Comparison of ENCODE assay signal across 8 cellular contexts in the genomic region with DNA sequence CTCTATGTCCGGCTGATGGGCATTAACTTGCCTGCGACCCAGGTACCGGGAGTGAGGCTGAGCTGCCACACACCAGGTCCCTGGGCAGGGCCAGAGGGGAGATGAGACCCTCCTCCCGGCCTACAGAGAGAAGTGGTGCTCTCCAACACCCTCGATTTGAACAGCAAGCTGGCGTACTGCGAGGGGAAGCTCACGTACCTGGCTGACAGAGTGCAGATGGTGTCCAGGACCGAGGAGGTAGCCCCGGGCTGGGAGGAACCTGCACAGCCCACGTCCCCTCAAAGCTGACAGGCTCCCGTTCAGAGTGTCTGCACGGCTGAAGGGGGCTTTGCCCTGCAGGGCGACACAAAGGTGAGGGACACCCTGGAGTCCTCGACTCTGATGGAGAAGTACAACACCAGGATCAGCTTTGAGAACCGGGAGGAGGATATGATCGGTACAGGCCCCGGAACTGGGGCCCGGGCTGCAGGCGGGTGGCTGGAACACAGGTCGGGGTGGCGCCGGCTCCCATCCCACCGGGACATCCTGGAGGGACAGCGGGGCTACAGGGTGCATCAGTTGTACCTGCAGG. TPM values are rescaled to one million over a fixed set of nuclear protein-coding genes. Genes with fewer than 3 reads are reported as not detected.
DNase-seq lines count a peak whose midpoint lies in the region; ATAC-seq and TF ChIP-seq lines count a peak whose summit lies in the region.

No MANE protein-coding gene starts in this region.

- H3K27me3 Mint-ChIP-seq in dendritic cell treated with granulocyte-macrophage colony-stimulating factor and Interleukin-4, amounts not matched to agents 40 ng/mL and 50 ng/mL, for 4 days, result peaks cover 18% of the 10 kb centered on the region
- peaks cover 0 to 8% (median 0%) of the 10 kb centered on the region in 5 donors for H3K27me3 Mint-ChIP-seq in naive thymus-derived CD4-positive, alpha-beta T cell

- H3K4me3 ChIP-seq in AG04449 (ENCODE audit: low read depth, low read length), result peak overlapping the region; percentile 78
- H3K4me3 ChIP-seq in naive thymus-derived CD4-positive, alpha-beta T cell (ENCODE audit: low read length), result peak overlapping the region; percentile 69

- no peaks in the 10 kb centered on the region for H3K9me3 ChIP-seq in KOPT-K1 (ENCODE audit: insufficient read depth, low read length, poor library complexity, severe bottlenecking)
- no peaks in the 10 kb centered on the region for H3K9me3 ChIP-seq in naive thymus-derived CD4-positive, alpha-beta T cell (ENCODE audit: control insufficient read depth in 2 of 3, low read length in 3 of 3)

- H3K36me3 ChIP-seq in KOPT-K1 (ENCODE audit: insufficient read depth, low read length), result peaks cover 21% of the 10 kb centered on the region; the same call in 1 of the 2 replicates
- peaks cover 0 to 7% (median 0%) of the 10 kb centered on the region in 3 experiments for H3K36me3 ChIP-seq in naive thymus-derived CD4-positive, alpha-beta T cell (ENCODE audit: control insufficient read depth in 2 of 3, insufficient read depth in 3 of 3, low read length in 3 of 3)

- ATAC-seq in naive thymus-derived CD4-positive, alpha-beta T cell, result no peak
- ATAC-seq in HG02938 (IDR thresholded peaks at IDR 0.05; ENCODE audit: unreplicated experiment) (no peak), GM19455 (IDR thresholded peaks at IDR 0.05; ENCODE audit: unreplicated experiment) (no peak)

- peak overlapping the region; percentile 84 for H3K27ac Mint-ChIP-seq in dendritic cell treated with granulocyte-macrophage colony-stimulating factor and Interleukin-4, amounts not matched to agents 40 ng/mL and 50 ng/mL, for 4 days
- peak overlapping the region; percentile 76 to 94 (median 85) for H3K27ac Mint-ChIP-seq in naive thymus-derived CD4-positive, alpha-beta T cell

- peaks cover 20 to 32% of the 10 kb centered on the region in 2 donors for H3K4me1 ChIP-seq in naive thymus-derived CD4-positive, alpha-beta T cell (ENCODE audit: control insufficient read depth in 2 of 2, insufficient read depth in 2 of 2, low read length in 2 of 2)

- CTCF ChIA-PET in AG04449 (lab: Yijun Ruan, JAX), result interaction anchor here (1.2 to 7.1 kb wide), 7 partner anchors 14 to 240 kb away, joined by 3 to 69 read pairs (median 5); a partner anchor contains a TSS
- CTCF ChIA-PET in naive thymus-derived CD4-positive, alpha-beta T cell (lab: Charles Lee), result interaction anchor here (0.7 to 1.7 kb wide), 4 partner anchors 10 to 242 kb away, joined by 3 to 9 read pairs (median 4); no protein-coding TSS in a partner anchor

- H3K4me3 Mint-ChIP-seq in dendritic cell treated with granulocyte-macrophage colony-stimulating factor and Interleukin-4, amounts not matched to agents 40 ng/mL and 50 ng/mL, for 4 days, result peak overlapping the region; percentile 86
- peak overlapping the region; percentile 78 to 92 (median 90) for H3K4me3 Mint-ChIP-seq in naive thymus-derived CD4-positive, alpha-beta T cell

- POLR2A ChIA-PET in AG04449 (lab: Yijun Ruan, JAX), result interaction anchor here (0.8 to 1.4 kb wide), 2 partner anchors 19 to 42 kb away, joined by 3 read pairs; no protein-coding TSS in a partner anchor
- POLR2A ChIA-PET in naive thymus-derived CD4-positive, alpha-beta T cell (lab: Charles Lee), result interaction anchor here (0.7 to 4.7 kb wide), 10 partner anchors 8 to 394 kb away, joined by 3 to 38 read pairs (median 3); a partner anchor contains a TSS

- H3K9me3 Mint-ChIP-seq in dendritic cell treated with granulocyte-macrophage colony-stimulating factor and Interleukin-4, amounts not matched to agents 40 ng/mL and 50 ng/mL, for 4 days, result no peaks in the 10 kb centered on the region
- H3K9me3 Mint-ChIP-seq in naive thymus-derived CD4-positive, alpha-beta T cell, result no peaks in the 10 kb centered on the region

- H3K36me3 Mint-ChIP-seq in dendritic cell treated with granulocyte-macrophage colony-stimulating factor and Interleukin-4, amounts not matched to agents 40 ng/mL and 50 ng/mL, for 4 days (ENCODE audit: low read depth), result peaks cover 62% of the 10 kb centered on the region
- peaks cover 0 to 10% (median 3%) of the 10 kb centered on the region in 5 donors for H3K36me3 Mint-ChIP-seq in naive thymus-derived CD4-positive, alpha-beta T cell

- DNase-seq in AG04449 (ENCODE audit: low read depth, low spot score) (no peak), NCI-H526 (lab: John Stamatoyannopoulos, UW) (no peak), NCI-H2081 (lab: John Stamatoyannopoulos, UW) (no peak)
- peak in 1 of 9 donors; percentile 24 for DNase-seq in naive thymus-derived CD4-positive, alpha-beta T cell

- H3K27ac ChIP-seq in KOPT-K1 (ENCODE audit: low read depth, low read length, poor library complexity, severe bottlenecking), result peak overlapping the region; percentile 84
- H3K27ac ChIP-seq in naive thymus-derived CD4-positive, alpha-beta T cell (ENCODE audit: low read depth, low read length), result peak overlapping the region; percentile 94

- peaks cover 39% of the 10 kb centered on the region for H3K4me1 Mint-ChIP-seq in dendritic cell treated with granulocyte-macrophage colony-stimulating factor and Interleukin-4, amounts not matched to agents 40 ng/mL and 50 ng/mL, for 4 days (ENCODE audit: low read depth)
- peaks cover 21 to 46% (median 28%) of the 10 kb centered on the region in 7 donors for H3K4me1 Mint-ChIP-seq in naive thymus-derived CD4-positive, alpha-beta T cell

- intact Hi-C loops in dendritic cell treated with granulocyte-macrophage colony-stimulating factor and Interleukin-4, amounts not matched to agents 40 ng/mL and 50 ng/mL, for 4 days (cut with micrococcal nuclease), result loop anchor here (2.0 kb wide), 1 partner anchor 42 kb away; a partner anchor contains a TSS
- intact Hi-C loops in naive thymus-derived CD4-positive, alpha-beta T cell (cut with micrococcal nuclease), result loop anchor here (1.0 to 5.0 kb wide), 6 partner anchors 7 to 138 kb away; a partner anchor contains a TSS

- no peaks in the 10 kb centered on the region for H3K27me3 ChIP-seq in naive thymus-derived CD4-positive, alpha-beta T cell (ENCODE audit: control insufficient read depth in 2 of 2, insufficient read depth in 2 of 2, low read length in 2 of 2)

- TF ChIP-seq CTCF in AG04449 (IDR thresholded peaks at IDR 0.05; ENCODE audit: insufficient read depth, low read length, missing control alignments), result no peak

RNA-seq across cellular contexts. Expression of a gene that starts 1.0 kb away (rescaled TPM):
- 100 to 1,000 TPM in 1 of 5 experiments, 10 to 100 TPM in 4; 59.6 to 100 (median 60.9) TPM for total RNA-seq in naive thymus-derived CD4-positive, alpha-beta T cell
- polyA plus RNA-seq in naive thymus-derived CD4-positive, alpha-beta T cell, result 10 to 100 TPM in 1 of 2 donors, 1 to 10 TPM in 1; 9.4 to 17.4 TPM

RNA-seq across cellular contexts. Expression of a gene that starts 10.6 kb away (rescaled TPM):
- 1 to 10 TPM in 4 of 5 experiments, under 1 TPM in 1; 0.36 to 6.6 (median 3.0) TPM for total RNA-seq in naive thymus-derived CD4-positive, alpha-beta T cell
- under 1 TPM; 0.35 to 0.62 TPM for polyA plus RNA-seq in naive thymus-derived CD4-positive, alpha-beta T cell

RNA-seq across cellular contexts. Expression of a gene that starts 15.6 kb away (rescaled TPM):
- total RNA-seq in naive thymus-derived CD4-positive, alpha-beta T cell, result 10 to 100 TPM; 27.2 to 54.9 (median 36.2) TPM
- polyA plus RNA-seq in naive thymus-derived CD4-positive, alpha-beta T cell, result 10 to 100 TPM; 28.2 to 30.6 TPM

RNA-seq across cellular contexts. Expression of a gene that starts 35.6 kb away (rescaled TPM):
- total RNA-seq in naive thymus-derived CD4-positive, alpha-beta T cell, result 1 to 10 TPM in 3 of 5 experiments, under 1 TPM in 2; 0.81 to 7.5 (median 1.8) TPM
- polyA plus RNA-seq in naive thymus-derived CD4-positive, alpha-beta T cell, result under 1 TPM in 1 of 2 donors, not detected in 1; 0.04 TPM

RNA-seq across cellular contexts. Expression of a gene that starts 42.4 kb away (rescaled TPM):
- not detected for total RNA-seq in naive thymus-derived CD4-positive, alpha-beta T cell
- not detected for polyA plus RNA-seq in naive thymus-derived CD4-positive, alpha-beta T cell
